Comparison of ENCODE assay signal across 23 cellular contexts in the genomic region with DNA sequence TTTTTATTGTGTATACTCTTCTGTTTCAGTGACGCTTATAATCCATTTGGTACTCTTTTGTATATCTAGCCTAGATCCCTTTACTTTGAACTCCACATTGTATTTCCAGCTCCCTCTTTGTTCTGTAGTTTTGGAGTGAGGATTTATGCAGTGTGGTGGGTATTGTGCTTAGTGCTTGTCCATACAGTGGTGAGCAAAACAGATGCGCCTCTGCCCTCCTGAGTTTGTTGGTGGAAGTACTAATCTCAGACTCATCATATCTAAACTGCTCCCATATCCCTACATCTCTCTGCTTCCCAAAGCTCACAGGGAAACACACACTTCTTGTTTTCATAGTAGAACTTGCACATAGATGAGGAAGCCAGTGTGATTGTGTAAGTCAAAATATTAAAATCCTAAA.
"Had no signal": no experiment of that assay in that cellular context is flagged by ENCODE, and none has a peak within 500 bp of the region (broad histone marks: within the 10 kb centered on the region; RNA-seq: fewer than 3 reads in every experiment).

No MANE protein-coding gene starts in this region.

- H3K27me3 ChIP-seq: ascending aorta, body of pancreas had no signal

- ATAC-seq: body of pancreas, K562, PC-3 had no signal

- H3K27ac ChIP-seq: ascending aorta, body of pancreas had no signal

- H3K4me1 ChIP-seq: body of pancreas had no signal

- DNase-seq: activated CD4-positive, alpha-beta memory T cell treated with anti-CD3 and anti-CD28 coated beads for 36 hours; activated CD4-positive, alpha-beta T cell treated with anti-CD3 and anti-CD28 coated beads for 48 hours; activated CD8-positive, alpha-beta memory T cell treated with anti-CD3 and anti-CD28 coated beads for 24 hours; activated naive CD4-positive, alpha-beta T cell treated with anti-CD3 and anti-CD28 coated beads, Interleukin-2, amount 50 U/mL, for 16 hours; activated T-cell treated with anti-CD3 and anti-CD28 coated beads, Interleukin-2, amount 50 U/mL, for 48 hours; amniotic stem cell; body of pancreas; central memory CD4-positive, alpha-beta T cell; Karpas-422; MM.1S; NCI-H1105; NCI-H1436; NCI-H1694 treated with DMSO at 0.1 percent for 48 hours; NCI-H2081; NCI-H510A treated with DMSO at 0.1 percent for 48 hours; PC-3; SHP77 treated with DMSO at 0.1 percent for 48 hours; T1000 had no signal

- H3K4me3 ChIP-seq: ascending aorta, body of pancreas, K562 had no signal

- FAIRE-seq: bronchial epithelial cell, K562, RCC 7860, TTC549 had no signal

- H3K9me3 ChIP-seq: ascending aorta, body of pancreas had no signal
